ENCODE assay signal across 1 cellular context in the genomic region with DNA sequence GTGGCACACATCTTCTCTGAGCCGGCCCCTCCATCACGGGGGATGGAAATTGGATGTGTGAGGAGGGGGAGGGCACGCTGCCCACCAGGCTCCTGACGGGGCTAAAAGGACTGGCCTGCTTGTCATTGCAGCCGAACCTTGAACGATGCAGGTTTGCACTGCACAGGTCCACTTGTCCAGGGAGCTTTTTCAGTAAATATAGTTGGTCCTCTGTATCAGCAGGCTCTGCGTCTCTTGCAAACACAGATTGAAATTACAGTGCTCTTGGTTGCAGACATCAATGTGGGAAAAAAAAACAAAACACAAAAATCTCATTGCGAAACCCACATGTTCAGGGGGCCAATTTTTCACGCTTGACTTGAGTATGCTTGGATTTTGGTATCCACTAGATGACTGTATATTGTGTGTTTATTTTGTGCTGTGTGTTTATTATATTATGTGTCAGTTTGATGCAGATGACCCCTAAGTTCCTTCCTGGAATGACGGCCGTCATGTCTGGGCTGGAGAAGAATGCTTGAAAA.
TF ChIP-seq lines count a peak whose summit lies in the region.

No MANE protein-coding gene starts in this region.

TF ChIP-seq in IMR-90, 13 proteins besides CTCF, POLR2A, EP300 and RAD21:
- TF ChIP-seq RCOR1 (IDR thresholded peaks at IDR 0.05; ENCODE audit: insufficient replicate concordance, low read length) (peak; percentile 72), BHLHE40 (IDR thresholded peaks at IDR 0.05; ENCODE audit: low read depth, low read length) (peak; percentile 56), RFX5 (IDR thresholded peaks at IDR 0.05; ENCODE audit: low read depth, low read length) (no peak), NFE2L2 (IDR thresholded peaks at IDR 0.05; ENCODE audit: low read depth, low read length) (no peak), SMC3 (IDR thresholded peaks at IDR 0.05; ENCODE audit: low read depth, low read length) (no peak), FOS (IDR thresholded peaks at IDR 0.05; ENCODE audit: low read depth, low read length) (peak; percentile 65; the same call in 1 of the 2 replicates), CEBPB (IDR thresholded peaks at IDR 0.05; ENCODE audit: low read depth, low read length) (peak; percentile 95)
- TF ChIP-seq, protein P1, sequence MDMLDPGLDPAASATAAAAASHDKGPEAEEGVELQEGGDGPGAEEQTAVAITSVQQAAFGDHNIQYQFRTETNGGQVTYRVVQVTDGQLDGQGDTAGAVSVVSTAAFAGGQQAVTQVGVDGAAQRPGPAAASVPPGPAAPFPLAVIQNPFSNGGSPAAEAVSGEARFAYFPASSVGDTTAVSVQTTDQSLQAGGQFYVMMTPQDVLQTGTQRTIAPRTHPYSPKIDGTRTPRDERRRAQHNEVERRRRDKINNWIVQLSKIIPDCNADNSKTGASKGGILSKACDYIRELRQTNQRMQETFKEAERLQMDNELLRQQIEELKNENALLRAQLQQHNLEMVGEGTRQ (IDR thresholded peaks at IDR 0.05; ENCODE audit: low read depth, low read length), result no peak
